ENCODE assay signal across 1 cellular context in the genomic region with DNA sequence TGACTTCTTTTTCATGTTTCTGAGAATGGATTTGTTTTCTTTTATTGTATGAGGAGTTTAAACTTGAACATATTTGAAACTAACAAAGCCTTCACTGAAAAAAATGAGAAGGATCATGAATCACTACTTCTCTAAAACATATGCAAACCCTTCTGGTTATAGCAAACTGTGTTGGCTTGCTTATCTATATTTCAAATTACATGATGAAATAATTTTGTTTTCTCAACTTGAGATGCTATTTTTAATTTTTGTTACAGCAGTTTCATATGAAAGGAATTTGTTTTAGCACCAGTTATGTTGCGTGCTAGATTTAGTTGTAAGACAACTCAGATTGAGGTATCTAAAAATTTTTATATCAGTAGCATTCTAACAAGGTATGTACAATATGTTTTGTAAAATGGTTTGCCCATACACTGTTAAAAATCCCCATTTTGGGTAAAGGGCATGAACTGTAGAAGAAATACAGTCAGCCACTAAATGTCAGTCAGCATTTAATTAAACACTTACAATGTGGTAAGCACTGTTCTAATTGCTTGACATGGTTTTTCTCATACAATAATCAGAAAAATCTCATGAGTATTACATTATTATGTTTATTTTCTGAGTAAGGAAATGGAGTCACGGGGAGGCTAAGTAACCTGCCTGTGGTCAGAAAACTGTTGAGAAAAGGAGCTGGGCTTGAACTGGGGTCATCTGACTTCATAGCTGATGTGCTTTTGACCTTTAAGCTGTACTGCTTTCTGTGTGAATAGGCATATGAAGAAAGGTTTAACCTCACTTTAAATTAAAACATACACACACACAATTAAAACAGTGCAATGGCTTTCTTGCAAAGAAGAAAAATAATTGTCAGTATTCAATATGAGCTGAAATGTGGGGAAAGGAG.
A peak's percentile ranks its signal among the peaks of the same experiment; 100 is the strongest.
TF ChIP-seq lines count a peak whose summit lies in the region.

No MANE protein-coding gene starts in this region.

TF ChIP-seq in liver, 16 proteins besides CTCF, POLR2A, EP300 and RAD21 (continued from another document):
- no peak for TF ChIP-seq SP1 (IDR thresholded peaks at IDR 0.05)
- TF ChIP-seq, protein P1, sequence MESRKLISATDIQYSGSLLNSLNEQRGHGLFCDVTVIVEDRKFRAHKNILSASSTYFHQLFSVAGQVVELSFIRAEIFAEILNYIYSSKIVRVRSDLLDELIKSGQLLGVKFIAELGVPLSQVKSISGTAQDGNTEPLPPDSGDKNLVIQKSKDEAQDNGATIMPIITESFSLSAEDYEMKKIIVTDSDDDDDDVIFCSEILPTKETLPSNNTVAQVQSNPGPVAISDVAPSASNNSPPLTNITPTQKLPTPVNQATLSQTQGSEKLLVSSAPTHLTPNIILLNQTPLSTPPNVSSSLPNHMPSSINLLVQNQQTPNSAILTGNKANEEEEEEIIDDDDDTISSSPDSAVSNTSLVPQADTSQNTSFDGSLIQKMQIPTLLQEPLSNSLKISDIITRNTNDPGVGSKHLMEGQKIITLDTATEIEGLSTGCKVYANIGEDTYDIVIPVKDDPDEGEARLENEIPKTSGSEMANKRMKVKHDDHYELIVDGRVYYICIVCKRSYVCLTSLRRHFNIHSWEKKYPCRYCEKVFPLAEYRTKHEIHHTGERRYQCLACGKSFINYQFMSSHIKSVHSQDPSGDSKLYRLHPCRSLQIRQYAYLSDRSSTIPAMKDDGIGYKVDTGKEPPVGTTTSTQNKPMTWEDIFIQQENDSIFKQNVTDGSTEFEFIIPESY (IDR thresholded peaks at IDR 0.05) = peak; percentile 13
- TF ChIP-seq FOXA1 (IDR thresholded peaks at IDR 0.05) = no peak
- no peak for TF ChIP-seq GABPA (IDR thresholded peaks at IDR 0.05 in 1 of 2, conservative IDR thresholded peaks at IDR 0.05 in 1 of 2)
- TF ChIP-seq, protein P2, sequence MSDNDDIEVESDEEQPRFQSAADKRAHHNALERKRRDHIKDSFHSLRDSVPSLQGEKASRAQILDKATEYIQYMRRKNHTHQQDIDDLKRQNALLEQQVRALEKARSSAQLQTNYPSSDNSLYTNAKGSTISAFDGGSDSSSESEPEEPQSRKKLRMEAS (IDR thresholded peaks at IDR 0.05) = no peak
- TF ChIP-seq HNF4G (IDR thresholded peaks at IDR 0.05) = no peak
- TF ChIP-seq JUND (IDR thresholded peaks at IDR 0.05) = no peak
- TF ChIP-seq, protein P3, sequence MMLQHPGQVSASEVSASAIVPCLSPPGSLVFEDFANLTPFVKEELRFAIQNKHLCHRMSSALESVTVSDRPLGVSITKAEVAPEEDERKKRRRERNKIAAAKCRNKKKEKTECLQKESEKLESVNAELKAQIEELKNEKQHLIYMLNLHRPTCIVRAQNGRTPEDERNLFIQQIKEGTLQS (IDR thresholded peaks at IDR 0.05) = no peak
- peak; percentile 36 for TF ChIP-seq YY1 (IDR thresholded peaks at IDR 0.05)
- no peak for TF ChIP-seq EGR1 (IDR thresholded peaks at IDR 0.05; ENCODE audit: low read depth in 2 of 2)
- TF ChIP-seq FOXA2 (IDR thresholded peaks at IDR 0.05) = no peak
- TF ChIP-seq RXRA (IDR thresholded peaks at IDR 0.05) = peak; percentile 39 to 48
- TF ChIP-seq HNF4A (conservative IDR thresholded peaks at IDR 0.05) = peak; percentile 41 to 43
